1 cellular context compared by ENCODE assay signal in genomic region chr4:128862608-128863313, GRCh38.
TF ChIP-seq lines count a peak whose summit lies in the region.

No MANE protein-coding gene starts in this region.

TF ChIP-seq in SK-N-SH treated with all-trans-retinoic acid at 6 μM for 48 hours, 23 proteins besides CTCF, POLR2A, EP300 and RAD21 (continued from another document):
- TF ChIP-seq CSDC2 (CRISPR knock-in tag; IDR thresholded peaks at IDR 0.05) (no peak), ZFP3 (CRISPR knock-in tag; IDR thresholded peaks at IDR 0.05) (no peak), ZNF70 (CRISPR knock-in tag; IDR thresholded peaks at IDR 0.05) (no peak), PATZ1 (CRISPR knock-in tag; IDR thresholded peaks at IDR 0.05; ENCODE audit: borderline replicate concordance) (no peak), ZNF565 (CRISPR knock-in tag; conservative IDR thresholded peaks at IDR 0.05; ENCODE audit: low read depth) (no peak), BACH2 (CRISPR knock-in tag; IDR thresholded peaks at IDR 0.05; ENCODE audit: borderline replicate concordance) (no peak), TSHZ2 (CRISPR knock-in tag; IDR thresholded peaks at IDR 0.05) (no peak), ZC3H10 (CRISPR knock-in tag; IDR thresholded peaks at IDR 0.05) (no peak)
